9 cellular contexts compared by ENCODE assay signal in the genomic region with DNA sequence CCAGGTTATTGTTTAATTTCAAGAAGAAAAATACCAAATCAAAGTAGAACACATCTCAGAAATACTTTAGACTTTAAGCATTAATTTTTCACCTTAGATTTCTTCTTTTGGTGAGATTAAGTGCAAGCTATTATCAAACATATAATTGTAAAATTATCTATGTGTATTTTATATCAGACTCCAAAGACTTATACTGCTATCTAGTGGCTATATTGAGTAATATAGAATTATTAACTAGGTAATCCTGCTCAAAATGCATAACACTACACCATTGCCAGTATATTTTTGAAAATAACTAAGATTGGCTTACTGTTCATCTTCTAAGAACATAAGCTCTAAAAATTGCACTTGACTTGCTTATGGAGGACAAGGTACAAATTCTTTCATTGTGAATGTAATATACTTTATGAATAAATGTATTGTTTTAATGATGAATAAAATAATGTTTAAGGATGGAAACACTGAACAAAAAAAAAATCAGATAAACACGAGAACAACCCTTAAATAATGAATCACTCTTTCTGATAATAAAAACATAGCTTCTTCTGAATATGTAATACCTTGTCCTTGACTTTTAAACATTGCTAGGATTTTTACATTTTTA.
A peak's percentile ranks its signal among the peaks of the same experiment; 100 is the strongest.
DNase-seq lines count a peak whose midpoint lies in the region; ATAC-seq, FAIRE-seq and TF ChIP-seq lines count a peak whose summit lies in the region.
"Had no signal": no experiment of that assay in that cellular context is flagged by ENCODE, and none has a peak within 500 bp of the region (broad histone marks: within the 10 kb centered on the region; RNA-seq: fewer than 3 reads in every experiment).

No MANE protein-coding gene starts in this region.

- intact Hi-C loops in pancreas (cut with DNase I), result no loop called here

- DNase-seq in SHP77 treated with DMSO at 0.1 percent for 48 hours (lab: John Stamatoyannopoulos, UW) (peak; percentile 67), SHP77 (lab: John Stamatoyannopoulos, UW) (no peak), NCI-H1694 (lab: John Stamatoyannopoulos, UW) (peak; percentile 10), bronchial epithelial cell (ENCODE audit: low read depth) (peak; percentile 29), pancreas (no peak), cerebellar nuclear complex (lab: John Stamatoyannopoulos, UW) (no peak)
- DNase-seq: COR-L47 had no signal

- H3K27me3 ChIP-seq in bronchial epithelial cell (ENCODE audit: control insufficient read depth, insufficient read depth, low read length) (no peaks in the 10 kb centered on the region), pancreas (no peaks in the 10 kb centered on the region)

- no peaks in the 10 kb centered on the region for H3K4me1 ChIP-seq in pancreas

- H3K4me3 ChIP-seq in bronchial epithelial cell (ENCODE audit: low read depth, low read length) (no peak overlapping the region), pancreas (no peak overlapping the region)

- no peaks in the 10 kb centered on the region for H3K9me3 ChIP-seq in pancreas

- H3K36me3 ChIP-seq in bronchial epithelial cell (ENCODE audit: control insufficient read depth, insufficient read depth, low read length) (no peaks in the 10 kb centered on the region), pancreas (no peaks in the 10 kb centered on the region)

- TF ChIP-seq CTCF in bronchial epithelial cell (IDR thresholded peaks at IDR 0.05; ENCODE audit: insufficient read depth, low read length, severe bottlenecking) (no peak), pancreas (IDR thresholded peaks at IDR 0.05) (no peak)

- FAIRE-seq in bronchial epithelial cell (lab: Jason Lieb, UNC) (no peak), pancreas (lab: Jason Lieb, UNC) (peak; percentile 83)

- 12 to 20% methylated on average over 1 of the region's 1 CpG for WGBS in pancreas, 2 donors

- H3K27ac ChIP-seq in pancreas, result no peak overlapping the region

- ATAC-seq in pancreas (peak in 2 of 4 donors; percentile 36 to 75), GM19328 (IDR thresholded peaks at IDR 0.05; ENCODE audit: unreplicated experiment) (no peak), HG03045 (IDR thresholded peaks at IDR 0.05; ENCODE audit: unreplicated experiment) (no peak)

Comparison
In these comparisons a context has a peak if more than half of its experiments do, and no peak if none do; other contexts are left out.
1. DNase-seq: peak in SHP77 treated with DMSO at 0.1 percent for 48 hours (single experiment), NCI-H1694 (single experiment) and bronchial epithelial cell (single experiment); none in SHP77 (0 of 2), pancreas (0 of 6) and cerebellar nuclear complex (0 of 2).